17 cellular contexts compared by ENCODE assay signal in genomic region chr14:36580141-36580855, GRCh38. TPM values are rescaled to one million over a fixed set of nuclear protein-coding genes. Genes with fewer than 3 reads are reported as not detected.
DNase-seq lines count a peak whose midpoint lies in the region; ATAC-seq and TF ChIP-seq lines count a peak whose summit lies in the region.
"Had no signal": no experiment of that assay in that cellular context is flagged by ENCODE, and none has a peak within 500 bp of the region (broad histone marks: within the 10 kb centered on the region; RNA-seq: fewer than 3 reads in every experiment).

No MANE protein-coding gene starts in this region.

- H3K18ac ChIP-seq in mesenchymal stem cell (ENCODE audit: low read depth in 1 of 2, low read length in 2 of 2), result no peak overlapping the region

- no peak for TF ChIP-seq CTCF in mammary epithelial cell (conservative IDR thresholded peaks at IDR 0.05 in 1 of 2, IDR thresholded peaks at IDR 0.05 in 1 of 2; ENCODE audit: extremely low read depth in 1 of 2, insufficient read depth in 1 of 2, low read depth in 1 of 2, low read length in 2 of 2)

- H3K36me3 ChIP-seq in mammary epithelial cell (ENCODE audit: insufficient read depth, low read length), result no peaks in the 10 kb centered on the region
- no peaks in the 10 kb centered on the region for H3K36me3 ChIP-seq in mesenchymal stem cell (ENCODE audit: control insufficient read depth in 1 of 2, insufficient read depth in 2 of 2, low read depth in 1 of 2, low read length in 2 of 2)
- no peaks in the 10 kb centered on the region for H3K36me3 ChIP-seq in subcutaneous abdominal adipose tissue (ENCODE audit: control insufficient read depth in 5 of 5, insufficient read depth in 5 of 5, low read length in 5 of 5)

- H3K4ac ChIP-seq in mesenchymal stem cell (ENCODE audit: low read depth in 1 of 2, low read length in 2 of 2), result no peak overlapping the region

- H2AK5ac ChIP-seq in mesenchymal stem cell (ENCODE audit: low read length, severe bottlenecking), result no peak overlapping the region

- H2AFZ ChIP-seq in mammary epithelial cell (ENCODE audit: low read depth, low read length) (peak overlapping the region; percentile 93), mesenchymal stem cell (ENCODE audit: low read depth, low read length) (no peak overlapping the region)

- H2BK15ac ChIP-seq in mesenchymal stem cell (ENCODE audit: low read depth, poor library complexity, severe bottlenecking), result no peak overlapping the region

- H3K9ac ChIP-seq in mammary epithelial cell (ENCODE audit: insufficient read depth, low read length) (no peak overlapping the region), mesenchymal stem cell (ENCODE audit: low read length) (no peak overlapping the region), subcutaneous abdominal adipose tissue (ENCODE audit: low read length in 5 of 5) (no peak overlapping the region)

- WGBS in mammary epithelial cell (ENCODE audit: low coverage, missing lambda C conversion rate), result 32% methylated on average over 31 of the region's 51 CpGs
- 3% methylated on average over 47 of the region's 51 CpGs for WGBS in mesenchymal stem cell

- no peak overlapping the region for H4K8ac ChIP-seq in mesenchymal stem cell (ENCODE audit: low read length)

- in situ Hi-C loops in mammary epithelial cell (cut with MboI; ENCODE audit: low sequenced_read_pairs in 2 of 2), result no loop called here

- peak; percentile 9 for ATAC-seq in HG02642 (IDR thresholded peaks at IDR 0.05; ENCODE audit: poor library complexity, unreplicated experiment)
- no peak for ATAC-seq in GM21576 (IDR thresholded peaks at IDR 0.05; ENCODE audit: unreplicated experiment)
- ATAC-seq: activated CD8-positive, alpha-beta T cell treated with anti-CD3 and anti-CD28 coated beads for 36 hours; natural killer cell had no signal

- intact Hi-C loops in mammary epithelial cell (cut with micrococcal nuclease), result no loop called here

- H3K79me2 ChIP-seq in mammary epithelial cell (ENCODE audit: insufficient read depth, low read length), result no peaks in the 10 kb centered on the region

- DNase-seq in mammary epithelial cell, result no peak
- DNase-seq in mesenchymal stem cell, result no peak
- no peak for DNase-seq in D341Med (ENCODE audit: low spot score)
- no peak for DNase-seq in germinal center (ENCODE audit: low spot score)
- DNase-seq in NCI-H1930 (lab: John Stamatoyannopoulos, UW), result no peak
- DNase-seq: activated gamma-delta T cell; CD8-positive, alpha-beta memory T cell; kidney; natural killer cell; NCI-H524 treated with DMSO at 0.1 percent for 48 hours had no signal

- no peaks in the 10 kb centered on the region for H3K79me1 ChIP-seq in mesenchymal stem cell (replicated peaks; ENCODE audit: low read length, poor library complexity, severe bottlenecking)

- no peak overlapping the region for H2BK5ac ChIP-seq in mesenchymal stem cell (ENCODE audit: low read depth, low read length, poor library complexity, severe bottlenecking)

- no peak overlapping the region for H4K91ac ChIP-seq in mesenchymal stem cell (ENCODE audit: low read length)

- dilution Hi-C loops in mammary epithelial cell (cut with HindIII; ENCODE audit: low sequenced_read_pairs), result no loop called here

- H3K9me3 ChIP-seq in mammary epithelial cell (replicated peaks; ENCODE audit: insufficient read depth, low read length), result no peaks in the 10 kb centered on the region
- no peaks in the 10 kb centered on the region for H3K9me3 ChIP-seq in mesenchymal stem cell (ENCODE audit: control insufficient read depth, low read length)
- no peaks in the 10 kb centered on the region for H3K9me3 ChIP-seq in subcutaneous abdominal adipose tissue (ENCODE audit: control insufficient read depth in 5 of 5, low read length in 5 of 5)

- H3K4me2 ChIP-seq in mammary epithelial cell (ENCODE audit: insufficient read depth, low read depth, low read length) (peak overlapping the region; percentile 97), mesenchymal stem cell (ENCODE audit: low read length, poor library complexity, severe bottlenecking) (peak overlapping the region; percentile 91)

- no TSS peak for BruUV-seq in mammary epithelial cell (replicated peaks; lab: Mats Ljungman, UMichigan)

- no peak overlapping the region for H2BK12ac ChIP-seq in mesenchymal stem cell (ENCODE audit: low read length in 2 of 2)

- peaks cover 15% of the 10 kb centered on the region for H3K4me1 ChIP-seq in mammary epithelial cell (ENCODE audit: insufficient read depth, low read length)
- peaks cover 32% of the 10 kb centered on the region for H3K4me1 ChIP-seq in mesenchymal stem cell (ENCODE audit: control insufficient read depth, insufficient read depth, low read depth, low read length)
- peaks cover 0 to 22% (median 18%) of the 10 kb centered on the region in 5 donors for H3K4me1 ChIP-seq in subcutaneous abdominal adipose tissue (ENCODE audit: control insufficient read depth in 5 of 5, insufficient read depth in 5 of 5, low read length in 5 of 5)

- H2BK120ac ChIP-seq in mesenchymal stem cell (ENCODE audit: low read depth, low read length), result no peak overlapping the region

- H3K23ac ChIP-seq in mesenchymal stem cell (ENCODE audit: low read length in 2 of 2), result peak overlapping the region in 1 of 2 experiments; percentile 46

- no peaks in the 10 kb centered on the region for H4K20me1 ChIP-seq in mammary epithelial cell (ENCODE audit: insufficient read depth, low read length)

- H3K27me3 ChIP-seq in mammary epithelial cell (ENCODE audit: insufficient read depth, low read length), result peaks cover 24% of the 10 kb centered on the region
- H3K27me3 ChIP-seq in mesenchymal stem cell (ENCODE audit: control insufficient read depth in 1 of 2, insufficient read depth in 1 of 2, low read length in 2 of 2), result peaks cover 97 to 99% of the 10 kb centered on the region in 2 experiments
- H3K27me3 ChIP-seq in subcutaneous abdominal adipose tissue (ENCODE audit: control insufficient read depth in 5 of 5, insufficient read depth in 4 of 5, low read length in 5 of 5), result peaks cover 44 to 70% (median 66%) of the 10 kb centered on the region in 5 donors

- H3K27ac ChIP-seq in mammary epithelial cell (ENCODE audit: insufficient read depth, low read depth, low read length) (no peak overlapping the region), mesenchymal stem cell (ENCODE audit: low read length, poor library complexity, severe bottlenecking) (no peak overlapping the region), subcutaneous abdominal adipose tissue (ENCODE audit: low read depth, low read length) (no peak overlapping the region)

- H3K4me3 ChIP-seq in mammary epithelial cell (replicated peaks in 1 of 3; ENCODE audit: insufficient read depth in 1 of 3, low read depth in 2 of 3, low read length in 3 of 3), result peak overlapping the region in 2 of 3 experiments; percentile 51 to 53
- peak overlapping the region in 1 of 2 experiments; percentile 79 for H3K4me3 ChIP-seq in mesenchymal stem cell (ENCODE audit: insufficient read depth in 1 of 2, low read depth in 1 of 2, low read length in 2 of 2)
- peak overlapping the region in 3 of 5 donors; percentile 58 to 78 (median 74) for H3K4me3 ChIP-seq in subcutaneous abdominal adipose tissue (ENCODE audit: low read depth in 1 of 5, low read length in 5 of 5)

- no peak overlapping the region for H3K14ac ChIP-seq in mesenchymal stem cell (ENCODE audit: low read length in 2 of 2)

- CTCF ChIA-PET in mammary epithelial cell (lab: Charles Lee; ENCODE audit: low non-redundant PET), result no interaction called here

RNA-seq across cellular contexts. Expression of gene NKX2-8, which starts 2.1 kb away (rescaled TPM):
- 1 to 10 TPM in 1 of 2 donors, under 1 TPM in 1; 0.96 to 2.8 TPM for total RNA-seq in mammary epithelial cell
- 0.05 TPM for polyA plus RNA-seq in mammary epithelial cell
- not detected for polyA minus RNA-seq in mammary epithelial cell
- polyA plus RNA-seq in mesenchymal stem cell (2013, experiment 1 of 2), result not detected
- polyA plus RNA-seq in mesenchymal stem cell (2013, experiment 2 of 2), result not detected
- total RNA-seq: activated CD8-positive, alpha-beta T cell treated with anti-CD3 and anti-CD28 coated beads for 36 hours; CD8-positive, alpha-beta memory T cell; kidney; natural killer cell; RPMI7951; temporal lobe had no signal
- polyA plus RNA-seq: CD8-positive, alpha-beta memory T cell; IgD-negative memory B cell had no signal
